ENCODE assay signal across 21 cellular contexts in genomic region chr17:81993726-81994592, GRCh38. TPM values are rescaled to one million over a fixed set of nuclear protein-coding genes. Genes with fewer than 3 reads are reported as not detected.
DNase-seq lines count a peak whose midpoint lies in the region; ATAC-seq, FAIRE-seq and TF ChIP-seq lines count a peak whose summit lies in the region.
"Had no signal": no experiment of that assay in that cellular context is flagged by ENCODE, and none has a peak within 500 bp of the region (broad histone marks: within the 10 kb centered on the region; RNA-seq: fewer than 3 reads in every experiment).

No MANE protein-coding gene starts in this region.

- H3K36me3 ChIP-seq in HepG2 (replicated peaks in 1 of 2; ENCODE audit: control insufficient read depth in 1 of 2, insufficient read depth in 2 of 2, low read length in 2 of 2) (peaks cover 0 to 3% of the 10 kb centered on the region in 2 experiments; a peak in 1 of 5 replicates), right lobe of liver (no peaks in the 10 kb centered on the region), lower lobe of right lung (peaks cover 7% of the 10 kb centered on the region), vagina (no peaks in the 10 kb centered on the region)
- H3K36me3 ChIP-seq in naive thymus-derived CD4-positive, alpha-beta T cell (ENCODE audit: control insufficient read depth in 2 of 3, insufficient read depth in 3 of 3, low read length in 3 of 3) = peaks cover 0 to 37% (median 0%) of the 10 kb centered on the region in 3 experiments

- TF ChIP-seq EP300 in HepG2 (IDR thresholded peaks at IDR 0.05; ENCODE audit: low read depth in 2 of 2, low read length in 2 of 2) = peak in 1 of 2 experiments; percentile 29; a peak in 1 of 4 replicates
- peak; percentile 70 for TF ChIP-seq EP300 in HepG2 (CRISPR knock-in tag; IDR thresholded peaks at IDR 0.05; ENCODE audit: borderline replicate concordance)

- peak in 1 of 2 experiments; percentile 62; a peak in 1 of 4 replicates for TF ChIP-seq POLR2A in HepG2 (IDR thresholded peaks at IDR 0.05; ENCODE audit: insufficient read depth in 1 of 2, low read depth in 2 of 2, low read length in 2 of 2)
- no peak for TF ChIP-seq POLR2A in right lobe of liver (IDR thresholded peaks at IDR 0.05)
- TF ChIP-seq POLR2A in vagina (IDR thresholded peaks at IDR 0.05) = no peak

- CTCF ChIA-PET in HepG2 (lab: Yijun Ruan, JAX; ENCODE audit: low intra/inter-chr PET ratio, low total read pairs) = interaction anchor here (1.0 to 5.6 kb wide), 2 partner anchors 15 to 34 kb away, joined by 3 to 73 read pairs; partner anchors contain the start of gene NOTUM
- CTCF ChIA-PET in naive thymus-derived CD4-positive, alpha-beta T cell (lab: Charles Lee) = interaction anchor here (0.6 kb wide), 1 partner anchor 9 kb away, joined by 6 read pairs; no protein-coding TSS in a partner anchor

- in situ Hi-C loops in HepG2 (cut with HindIII; ENCODE audit: extremely low pct_ligation_motif_present, low pct_unique_long_range_greater_than_20kb) = no loop called here

- H3K27ac ChIP-seq in HepG2 (ENCODE audit: extremely low read length, insufficient read depth, low read length) (peak overlapping the region; percentile 97), right lobe of liver (no peak overlapping the region), lower lobe of right lung (peak overlapping the region; percentile 58), vagina (no peak overlapping the region)
- H3K27ac ChIP-seq in naive thymus-derived CD4-positive, alpha-beta T cell (ENCODE audit: low read depth, low read length) = no peak overlapping the region
- H3K27ac ChIP-seq: BLaER1 treated with 17β-estradiol and CSF1 and Interleukin-3, amounts not matched to agents 10 nM and 100 nM; PC-9 had no signal

- H3K4me1 ChIP-seq in HepG2 (ENCODE audit: insufficient read depth, low read length) (peaks cover 92% of the 10 kb centered on the region), right lobe of liver (peaks cover 0 to 24% (median 10%) of the 10 kb centered on the region in 4 donors), lower lobe of right lung (peaks cover 45% of the 10 kb centered on the region), vagina (peaks cover 30% of the 10 kb centered on the region)
- H3K4me1 ChIP-seq in naive thymus-derived CD4-positive, alpha-beta T cell (ENCODE audit: control insufficient read depth in 2 of 2, insufficient read depth in 2 of 2, low read length in 2 of 2) = no peaks in the 10 kb centered on the region

- H4K20me1 ChIP-seq in HepG2 (ENCODE audit: insufficient read depth, low read length) = no peaks in the 10 kb centered on the region

- peak; percentile 0 for ATAC-seq in HepG2
- ATAC-seq in right lobe of liver = no peak
- peak in 1 of 2 donors; percentile 3 for ATAC-seq in lower lobe of right lung
- ATAC-seq in HG03460 (IDR thresholded peaks at IDR 0.05; ENCODE audit: unreplicated experiment) = no peak
- no peak for ATAC-seq in naive thymus-derived CD4-positive, alpha-beta T cell
- ATAC-seq: GM23338 had no signal

- H3K27me3 ChIP-seq in HepG2 (ENCODE audit: control insufficient read depth in 1 of 2, insufficient read depth in 2 of 2, low read length in 2 of 2) (no peaks in the 10 kb centered on the region), right lobe of liver (no peaks in the 10 kb centered on the region), lower lobe of right lung (ENCODE audit: low read depth) (no peaks in the 10 kb centered on the region), vagina (no peaks in the 10 kb centered on the region)
- no peaks in the 10 kb centered on the region for H3K27me3 ChIP-seq in naive thymus-derived CD4-positive, alpha-beta T cell (ENCODE audit: control insufficient read depth in 2 of 2, insufficient read depth in 2 of 2, low read length in 2 of 2)

- peak overlapping the region in 3 of 5 experiments; percentile 28 to 97 (median 36) for H3K27ac Mint-ChIP-seq in brain
- no peak overlapping the region for H3K27ac Mint-ChIP-seq in naive thymus-derived CD4-positive, alpha-beta T cell
- H3K27ac Mint-ChIP-seq: CD8-positive, alpha-beta memory T cell; GM23338; HFFc6 had no signal

- peaks cover 33% of the 10 kb centered on the region for H3K4me1 Mint-ChIP-seq in brain
- peaks cover 0 to 10% (median 5%) of the 10 kb centered on the region in 7 donors for H3K4me1 Mint-ChIP-seq in naive thymus-derived CD4-positive, alpha-beta T cell

- intact Hi-C loops in HepG2 (cut with micrococcal nuclease; ENCODE audit: unreplicated experiment) = loop anchor here (2.0 kb wide), 1 partner anchor 33 kb away; the partner anchor contains the start of gene NOTUM
- intact Hi-C loops in right lobe of liver (cut with DNase I) = no loop called here
- intact Hi-C loops in lower lobe of right lung (cut with DNase I) = no loop called here
- intact Hi-C loops in naive thymus-derived CD4-positive, alpha-beta T cell (cut with micrococcal nuclease) = no loop called here
- intact Hi-C loops in vagina (cut with DNase I) = loop anchor here (1.0 kb wide), 1 partner anchor 23 kb away; no protein-coding TSS in a partner anchor

- H3K27me3 Mint-ChIP-seq in brain = no peaks in the 10 kb centered on the region
- H3K27me3 Mint-ChIP-seq in naive thymus-derived CD4-positive, alpha-beta T cell = no peaks in the 10 kb centered on the region
- H3K27me3 Mint-ChIP-seq: CD8-positive, alpha-beta memory T cell had no signal

- POLR2A ChIA-PET in HepG2 (lab: Yijun Ruan, JAX) = interaction anchor here (0.9 to 16.1 kb wide), 19 partner anchors 10 to 266 kb away, joined by 3 to 470 read pairs (median 12); partner anchors contain the start of genes ASPSCR1, CENPX, DCXR and LRRC45
- POLR2A ChIA-PET in naive thymus-derived CD4-positive, alpha-beta T cell (lab: Charles Lee) = no interaction called here

- no peak overlapping the region for H3K4me3 Mint-ChIP-seq in brain
- H3K4me3 Mint-ChIP-seq in naive thymus-derived CD4-positive, alpha-beta T cell = no peak overlapping the region
- H3K4me3 Mint-ChIP-seq: GM23338, HFFc6 had no signal

- H3K36me3 Mint-ChIP-seq in brain = peaks cover 26% of the 10 kb centered on the region
- H3K36me3 Mint-ChIP-seq in naive thymus-derived CD4-positive, alpha-beta T cell = peaks cover 0 to 12% (median 0%) of the 10 kb centered on the region in 5 donors

- peaks cover 0 to 6% (median 0%) of the 10 kb centered on the region in 5 experiments for H3K9me3 Mint-ChIP-seq in brain
- no peaks in the 10 kb centered on the region for H3K9me3 Mint-ChIP-seq in naive thymus-derived CD4-positive, alpha-beta T cell
- H3K9me3 Mint-ChIP-seq: CD8-positive, alpha-beta memory T cell; GM23338; HFFc6 had no signal

- WGBS in HepG2 (ENCODE audit: low lambda C conversion rate) = 13% methylated on average over 28 of the region's 38 CpGs
- 44% methylated on average over 4 of the region's 38 CpGs for WGBS in right lobe of liver (ENCODE audit: insufficient coverage, low coverage, low lambda C conversion rate, missing lambda C conversion rate)

- BruUV-seq in HepG2 (replicated peaks; lab: Mats Ljungman, UMichigan) = no TSS peak

- H3K9me3 ChIP-seq in HepG2 (ENCODE audit: low read length) (no peaks in the 10 kb centered on the region), right lobe of liver (no peaks in the 10 kb centered on the region), lower lobe of right lung (no peaks in the 10 kb centered on the region), vagina (no peaks in the 10 kb centered on the region)
- no peaks in the 10 kb centered on the region for H3K9me3 ChIP-seq in naive thymus-derived CD4-positive, alpha-beta T cell (ENCODE audit: control insufficient read depth in 2 of 3, low read length in 3 of 3)

- FAIRE-seq in HepG2 (lab: Jason Lieb, UNC) = no peak
- FAIRE-seq: A204.1, G401.6, GM12891, GM18507 had no signal

- peaks cover 65% of the 10 kb centered on the region for H3K79me2 ChIP-seq in HepG2 (ENCODE audit: insufficient read depth, low read length)

- H2AFZ ChIP-seq in HepG2 (ENCODE audit: low read length) = no peak overlapping the region
- H2AFZ ChIP-seq: GM23338, PC-9 had no signal

- TF ChIP-seq CTCF in HepG2 (CRISPR knock-in tag; IDR thresholded peaks at IDR 0.05) = peak; percentile 54
- no peak for TF ChIP-seq CTCF in right lobe of liver (IDR thresholded peaks at IDR 0.05)
- TF ChIP-seq CTCF in brain (conservative IDR thresholded peaks at IDR 0.05) = no peak
- TF ChIP-seq CTCF in lower lobe of right lung (IDR thresholded peaks at IDR 0.05) = no peak
- TF ChIP-seq CTCF in vagina (IDR thresholded peaks at IDR 0.05) = no peak

- peak overlapping the region; percentile 99 for H3K4me2 ChIP-seq in HepG2 (ENCODE audit: low read depth, low read length)
- H3K4me2 ChIP-seq: GM23338, PC-9 had no signal

- DNase-seq in HepG2 (ENCODE audit: low spot score) = peak; percentile 85
- DNase-seq in right lobe of liver = no peak
- no peak for DNase-seq in lower lobe of right lung
- DNase-seq in COLO668 (lab: John Stamatoyannopoulos, UW; ENCODE audit: unreplicated experiment) = no peak
- DNase-seq in naive thymus-derived CD4-positive, alpha-beta T cell = no peak
- no peak for DNase-seq in vagina (ENCODE audit: extremely low spot score in 2 of 2)
- DNase-seq: CD8-positive, alpha-beta memory T cell; DMS79 treated with DMSO at 0.1 percent for 48 hours; HFFc6; NCI-H2029; NCI-H2171; PC-9 had no signal

- TF ChIP-seq RAD21 in HepG2 (CRISPR knock-in tag; IDR thresholded peaks at IDR 0.05) = no peak; the same call in 1 of the 2 replicates

- H3K4me3 ChIP-seq in HepG2 (replicated peaks in 1 of 3; ENCODE audit: insufficient read depth in 1 of 3, low read depth in 2 of 3, low read length in 3 of 3) (peak overlapping the region; percentile 28 to 80 (median 55); a peak in 5 of 6 replicates), right lobe of liver (no peak overlapping the region), lower lobe of right lung (no peak overlapping the region), vagina (no peak overlapping the region)
- H3K4me3 ChIP-seq in naive thymus-derived CD4-positive, alpha-beta T cell (ENCODE audit: low read length) = no peak overlapping the region
- H3K4me3 ChIP-seq: BLaER1 treated with 17β-estradiol and CSF1 and Interleukin-3, amounts not matched to agents 10 nM and 100 nM; GM23338; PC-9 had no signal

- peak overlapping the region; percentile 96 for H3K9ac ChIP-seq in HepG2 (ENCODE audit: insufficient read depth, low read depth, low read length)

RNA-seq across cellular contexts. Expression of gene ASPSCR1, which starts 16.5 kb away (rescaled TPM):
- total RNA-seq in HepG2 (2016; rRNA removed; fragmentation: Illumina TruSeq; extraction: Trizol) (221 and 314 TPM in 2 replicates), right lobe of liver (10 to 100 TPM; 24.4 to 55.6 (median 32.9) TPM), lower lobe of right lung (45.3 TPM), vagina (31.2 TPM)
- 180 and 228 TPM in 2 replicates for total RNA-seq in HepG2 (2016; cell fraction: cytosol; rRNA removed; fragmentation: Illumina TruSeq; extraction: Trizol; ENCODE audit: low read depth)
- total RNA-seq in HepG2 (2016; cell fraction: insoluble cytoplasmic fraction; rRNA removed; fragmentation: Illumina TruSeq; extraction: Trizol) = 219 and 327 TPM in 2 replicates
- total RNA-seq in HepG2 (2016; cell fraction: membrane; rRNA removed; fragmentation: Illumina TruSeq; extraction: Trizol) = 207 and 283 TPM in 2 replicates
- 184 and 224 TPM in 2 replicates for total RNA-seq in HepG2 (2016; cell fraction: nucleus; rRNA removed; fragmentation: Illumina TruSeq; extraction: Trizol)
- polyA plus RNA-seq in HepG2 (2011; rRNA removed) (257 and 274 TPM in 2 replicates), brain (ENCODE audit: insufficient read depth, low read depth, low replicate concordance) (43.0 TPM)
- 164 and 428 TPM in 2 replicates for polyA plus RNA-seq in HepG2 (2011; cell fraction: cytosol; rRNA removed)
- polyA plus RNA-seq in HepG2 (2011; cell fraction: nucleus; rRNA removed) = 988 and 1,754 TPM in 2 replicates
- 102 and 190 TPM in 2 replicates for polyA plus RNA-seq in HepG2 (2012)
- 154 and 193 TPM in 2 replicates for polyA plus RNA-seq in HepG2 (2016; cell fraction: cytosol; fragmentation: Illumina TruSeq; extraction: Trizol; ENCODE audit: low read depth)
- 188 and 212 TPM in 2 replicates for polyA plus RNA-seq in HepG2 (2016; cell fraction: insoluble cytoplasmic fraction; fragmentation: Illumina TruSeq; extraction: Trizol; ENCODE audit: low read depth)
- polyA plus RNA-seq in HepG2 (2016; cell fraction: membrane; fragmentation: Illumina TruSeq; extraction: Trizol; ENCODE audit: low read depth) = 186 and 218 TPM in 2 replicates
- polyA plus RNA-seq in HepG2 (2016; cell fraction: nucleus; fragmentation: Illumina TruSeq; extraction: Trizol; ENCODE audit: insufficient read depth, low read depth) = 413 and 420 TPM in 2 replicates
- polyA minus RNA-seq in HepG2 (2011; rRNA and poly(A)+ RNA removed; ENCODE audit: low replicate concordance) = 26.8 and 276 TPM in 2 replicates
- polyA minus RNA-seq in HepG2 (2011; cell fraction: cytosol; rRNA and poly(A)+ RNA removed) = 97.1 and 133 TPM in 2 replicates
- 107 and 152 TPM in 2 replicates for polyA minus RNA-seq in HepG2 (2011; cell fraction: nucleus; rRNA and poly(A)+ RNA removed)
- 10 to 100 TPM; 36.4 to 46.7 (median 46.0) TPM for total RNA-seq in naive thymus-derived CD4-positive, alpha-beta T cell
- polyA plus RNA-seq in naive thymus-derived CD4-positive, alpha-beta T cell = 10 to 100 TPM; 24.2 to 36.6 TPM

RNA-seq across cellular contexts. Expression of gene CENPX, which starts 28.7 kb away (rescaled TPM):
- total RNA-seq in HepG2 (2016; rRNA removed; fragmentation: Illumina TruSeq; extraction: Trizol) (166 and 170 TPM in 2 replicates), right lobe of liver (10 to 100 TPM; 27.3 to 81.1 (median 47.8) TPM), lower lobe of right lung (43.8 TPM), vagina (101 TPM)
- total RNA-seq in HepG2 (2016; cell fraction: cytosol; rRNA removed; fragmentation: Illumina TruSeq; extraction: Trizol; ENCODE audit: low read depth) = 262 and 321 TPM in 2 replicates
- total RNA-seq in HepG2 (2016; cell fraction: insoluble cytoplasmic fraction; rRNA removed; fragmentation: Illumina TruSeq; extraction: Trizol) = 171 and 173 TPM in 2 replicates
- 221 and 277 TPM in 2 replicates for total RNA-seq in HepG2 (2016; cell fraction: membrane; rRNA removed; fragmentation: Illumina TruSeq; extraction: Trizol)
- total RNA-seq in HepG2 (2016; cell fraction: nucleus; rRNA removed; fragmentation: Illumina TruSeq; extraction: Trizol) = 85.1 and 103 TPM in 2 replicates
- polyA plus RNA-seq in HepG2 (2011; rRNA removed) (92.7 and 96.7 TPM in 2 replicates), brain (ENCODE audit: insufficient read depth, low read depth, low replicate concordance) (160 TPM)
- 88.8 and 138 TPM in 2 replicates for polyA plus RNA-seq in HepG2 (2011; cell fraction: cytosol; rRNA removed)
- polyA plus RNA-seq in HepG2 (2011; cell fraction: nucleus; rRNA removed) = 166 and 170 TPM in 2 replicates
- polyA plus RNA-seq in HepG2 (2012) = 46.3 and 61.5 TPM in 2 replicates
- polyA plus RNA-seq in HepG2 (2016; cell fraction: cytosol; fragmentation: Illumina TruSeq; extraction: Trizol; ENCODE audit: low read depth) = 176 and 237 TPM in 2 replicates
- polyA plus RNA-seq in HepG2 (2016; cell fraction: insoluble cytoplasmic fraction; fragmentation: Illumina TruSeq; extraction: Trizol; ENCODE audit: low read depth) = 143 and 150 TPM in 2 replicates
- polyA plus RNA-seq in HepG2 (2016; cell fraction: membrane; fragmentation: Illumina TruSeq; extraction: Trizol; ENCODE audit: low read depth) = 176 and 221 TPM in 2 replicates
- polyA plus RNA-seq in HepG2 (2016; cell fraction: nucleus; fragmentation: Illumina TruSeq; extraction: Trizol; ENCODE audit: insufficient read depth, low read depth) = 178 and 180 TPM in 2 replicates
- polyA minus RNA-seq in HepG2 (2011; rRNA and poly(A)+ RNA removed; ENCODE audit: low replicate concordance) = 32.0 and 49.8 TPM in 2 replicates
- 14.8 and 16.2 TPM in 2 replicates for polyA minus RNA-seq in HepG2 (2011; cell fraction: cytosol; rRNA and poly(A)+ RNA removed)
- 20.0 and 26.9 TPM in 2 replicates for polyA minus RNA-seq in HepG2 (2011; cell fraction: nucleus; rRNA and poly(A)+ RNA removed)
- 10 to 100 TPM; 25.5 to 71.8 (median 31.8) TPM for total RNA-seq in naive thymus-derived CD4-positive, alpha-beta T cell
- 10 to 100 TPM; 62.3 to 72.7 TPM for polyA plus RNA-seq in naive thymus-derived CD4-positive, alpha-beta T cell

RNA-seq across cellular contexts. Expression of gene LRRC45, which starts 29.1 kb away (rescaled TPM):
- total RNA-seq in HepG2 (2016; rRNA removed; fragmentation: Illumina TruSeq; extraction: Trizol) (21.4 and 48.1 TPM in 2 replicates), right lobe of liver (10 to 100 TPM in 3 of 6 experiments, 1 to 10 TPM in 3; 4.9 to 15.6 (median 11.9) TPM), lower lobe of right lung (17.3 TPM), vagina (14.0 TPM)
- total RNA-seq in HepG2 (2016; cell fraction: cytosol; rRNA removed; fragmentation: Illumina TruSeq; extraction: Trizol; ENCODE audit: low read depth) = 30.2 and 31.8 TPM in 2 replicates
- total RNA-seq in HepG2 (2016; cell fraction: insoluble cytoplasmic fraction; rRNA removed; fragmentation: Illumina TruSeq; extraction: Trizol) = 20.6 and 49.6 TPM in 2 replicates
- total RNA-seq in HepG2 (2016; cell fraction: membrane; rRNA removed; fragmentation: Illumina TruSeq; extraction: Trizol) = 14.9 and 19.0 TPM in 2 replicates
- total RNA-seq in HepG2 (2016; cell fraction: nucleus; rRNA removed; fragmentation: Illumina TruSeq; extraction: Trizol) = 49.7 and 54.4 TPM in 2 replicates
- polyA plus RNA-seq in HepG2 (2011; rRNA removed) (11.6 and 14.1 TPM in 2 replicates), brain (ENCODE audit: insufficient read depth, low read depth, low replicate concordance) (11.2 TPM)
- polyA plus RNA-seq in HepG2 (2011; cell fraction: cytosol; rRNA removed) = 5.5 and 10.0 TPM in 2 replicates
- polyA plus RNA-seq in HepG2 (2011; cell fraction: nucleus; rRNA removed) = 112 and 182 TPM in 2 replicates
- polyA plus RNA-seq in HepG2 (2012) = 7.5 and 8.8 TPM in 2 replicates
- polyA plus RNA-seq in HepG2 (2016; cell fraction: cytosol; fragmentation: Illumina TruSeq; extraction: Trizol; ENCODE audit: low read depth) = 3.3 and 4.2 TPM in 2 replicates
- polyA plus RNA-seq in HepG2 (2016; cell fraction: insoluble cytoplasmic fraction; fragmentation: Illumina TruSeq; extraction: Trizol; ENCODE audit: low read depth) = 19.5 and 19.7 TPM in 2 replicates
- polyA plus RNA-seq in HepG2 (2016; cell fraction: membrane; fragmentation: Illumina TruSeq; extraction: Trizol; ENCODE audit: low read depth) = 9.1 and 9.2 TPM in 2 replicates
- polyA plus RNA-seq in HepG2 (2016; cell fraction: nucleus; fragmentation: Illumina TruSeq; extraction: Trizol; ENCODE audit: insufficient read depth, low read depth) = 129 and 136 TPM in 2 replicates
- polyA minus RNA-seq in HepG2 (2011; rRNA and poly(A)+ RNA removed; ENCODE audit: low replicate concordance) = 11.1 and 15.7 TPM in 2 replicates
- 6.1 and 8.2 TPM in 2 replicates for polyA minus RNA-seq in HepG2 (2011; cell fraction: cytosol; rRNA and poly(A)+ RNA removed)
- polyA minus RNA-seq in HepG2 (2011; cell fraction: nucleus; rRNA and poly(A)+ RNA removed) = 25.0 and 27.2 TPM in 2 replicates
- total RNA-seq in naive thymus-derived CD4-positive, alpha-beta T cell = 10 to 100 TPM in 4 of 5 experiments, 1 to 10 TPM in 1; 9.2 to 39.1 (median 15.0) TPM
- 1 to 10 TPM; 4.1 to 6.3 TPM for polyA plus RNA-seq in naive thymus-derived CD4-positive, alpha-beta T cell

RNA-seq across cellular contexts. Expression of gene NOTUM, which starts 33.0 kb away (rescaled TPM):
- total RNA-seq in HepG2 (2016; rRNA removed; fragmentation: Illumina TruSeq; extraction: Trizol) (67.7 and 160 TPM in 2 replicates), right lobe of liver (1 to 10 TPM; 1.2 to 7.6 (median 3.0) TPM), lower lobe of right lung (4.4 TPM), vagina (not detected)
- 84.5 and 93.0 TPM in 2 replicates for total RNA-seq in HepG2 (2016; cell fraction: cytosol; rRNA removed; fragmentation: Illumina TruSeq; extraction: Trizol; ENCODE audit: low read depth)
- 57.7 and 164 TPM in 2 replicates for total RNA-seq in HepG2 (2016; cell fraction: insoluble cytoplasmic fraction; rRNA removed; fragmentation: Illumina TruSeq; extraction: Trizol)
- 135 and 136 TPM in 2 replicates for total RNA-seq in HepG2 (2016; cell fraction: membrane; rRNA removed; fragmentation: Illumina TruSeq; extraction: Trizol)
- total RNA-seq in HepG2 (2016; cell fraction: nucleus; rRNA removed; fragmentation: Illumina TruSeq; extraction: Trizol) = 135 and 163 TPM in 2 replicates
- polyA plus RNA-seq in HepG2 (2011; rRNA removed) (150 and 181 TPM in 2 replicates), brain (ENCODE audit: insufficient read depth, low read depth, low replicate concordance) (1.0 TPM)
- polyA plus RNA-seq in HepG2 (2011; cell fraction: cytosol; rRNA removed) = 114 and 236 TPM in 2 replicates
- polyA plus RNA-seq in HepG2 (2011; cell fraction: nucleus; rRNA removed) = 458 and 622 TPM in 2 replicates
- 125 and 195 TPM in 2 replicates for polyA plus RNA-seq in HepG2 (2012)
- polyA plus RNA-seq in HepG2 (2016; cell fraction: cytosol; fragmentation: Illumina TruSeq; extraction: Trizol; ENCODE audit: low read depth) = 88.8 and 91.1 TPM in 2 replicates
- 83.8 and 101 TPM in 2 replicates for polyA plus RNA-seq in HepG2 (2016; cell fraction: insoluble cytoplasmic fraction; fragmentation: Illumina TruSeq; extraction: Trizol; ENCODE audit: low read depth)
- polyA plus RNA-seq in HepG2 (2016; cell fraction: membrane; fragmentation: Illumina TruSeq; extraction: Trizol; ENCODE audit: low read depth) = 141 and 157 TPM in 2 replicates
- polyA plus RNA-seq in HepG2 (2016; cell fraction: nucleus; fragmentation: Illumina TruSeq; extraction: Trizol; ENCODE audit: insufficient read depth, low read depth) = 380 and 399 TPM in 2 replicates
- polyA minus RNA-seq in HepG2 (2011; rRNA and poly(A)+ RNA removed; ENCODE audit: low replicate concordance) = 0.49 and 206 TPM in 2 replicates
- 89.1 and 107 TPM in 2 replicates for polyA minus RNA-seq in HepG2 (2011; cell fraction: cytosol; rRNA and poly(A)+ RNA removed)
- 78.2 and 93.7 TPM in 2 replicates for polyA minus RNA-seq in HepG2 (2011; cell fraction: nucleus; rRNA and poly(A)+ RNA removed)
- total RNA-seq in naive thymus-derived CD4-positive, alpha-beta T cell = under 1 TPM in 1 of 5 experiments, not detected in 4; 0.82 TPM
- polyA plus RNA-seq in naive thymus-derived CD4-positive, alpha-beta T cell = under 1 TPM in 1 of 2 donors, not detected in 1; 0.35 TPM
- total RNA-seq: HT1080, PC-9 had no signal
- polyA plus RNA-seq: CD8-positive, alpha-beta memory T cell had no signal

RNA-seq across cellular contexts. Expression of gene RAC3, which starts 37.5 kb away (rescaled TPM):
- total RNA-seq in HepG2 (2016; rRNA removed; fragmentation: Illumina TruSeq; extraction: Trizol) (4.0 and 10.5 TPM in 2 replicates), right lobe of liver (1 to 10 TPM; 3.4 to 9.0 (median 5.4) TPM), lower lobe of right lung (2.8 TPM), vagina (12.8 TPM)
- total RNA-seq in HepG2 (2016; cell fraction: cytosol; rRNA removed; fragmentation: Illumina TruSeq; extraction: Trizol; ENCODE audit: low read depth) = 6.8 and 9.8 TPM in 2 replicates
- total RNA-seq in HepG2 (2016; cell fraction: insoluble cytoplasmic fraction; rRNA removed; fragmentation: Illumina TruSeq; extraction: Trizol) = 3.9 and 12.6 TPM in 2 replicates
- 7.3 and 10.1 TPM in 2 replicates for total RNA-seq in HepG2 (2016; cell fraction: membrane; rRNA removed; fragmentation: Illumina TruSeq; extraction: Trizol)
- 11.7 and 12.9 TPM in 2 replicates for total RNA-seq in HepG2 (2016; cell fraction: nucleus; rRNA removed; fragmentation: Illumina TruSeq; extraction: Trizol)
- polyA plus RNA-seq in HepG2 (2011; rRNA removed) (21.3 and 24.1 TPM in 2 replicates), brain (ENCODE audit: insufficient read depth, low read depth, low replicate concordance) (65.2 TPM)
- 12.8 and 16.7 TPM in 2 replicates for polyA plus RNA-seq in HepG2 (2011; cell fraction: cytosol; rRNA removed)
- 111 and 165 TPM in 2 replicates for polyA plus RNA-seq in HepG2 (2011; cell fraction: nucleus; rRNA removed)
- 6.3 and 10.6 TPM in 2 replicates for polyA plus RNA-seq in HepG2 (2012)
- 10.4 and 12.0 TPM in 2 replicates for polyA plus RNA-seq in HepG2 (2016; cell fraction: cytosol; fragmentation: Illumina TruSeq; extraction: Trizol; ENCODE audit: low read depth)
- 6.0 and 7.2 TPM in 2 replicates for polyA plus RNA-seq in HepG2 (2016; cell fraction: insoluble cytoplasmic fraction; fragmentation: Illumina TruSeq; extraction: Trizol; ENCODE audit: low read depth)
- polyA plus RNA-seq in HepG2 (2016; cell fraction: membrane; fragmentation: Illumina TruSeq; extraction: Trizol; ENCODE audit: low read depth) = 8.8 and 10.0 TPM in 2 replicates
- 45.9 and 51.6 TPM in 2 replicates for polyA plus RNA-seq in HepG2 (2016; cell fraction: nucleus; fragmentation: Illumina TruSeq; extraction: Trizol; ENCODE audit: insufficient read depth, low read depth)
- polyA minus RNA-seq in HepG2 (2011; rRNA and poly(A)+ RNA removed; ENCODE audit: low replicate concordance) = 12.6 and 13.2 TPM in 2 replicates
- 3.0 and 3.6 TPM in 2 replicates for polyA minus RNA-seq in HepG2 (2011; cell fraction: cytosol; rRNA and poly(A)+ RNA removed)
- 6.7 and 7.6 TPM in 2 replicates for polyA minus RNA-seq in HepG2 (2011; cell fraction: nucleus; rRNA and poly(A)+ RNA removed)
- total RNA-seq in naive thymus-derived CD4-positive, alpha-beta T cell = 1 to 10 TPM; 1.3 to 8.5 (median 2.1) TPM
- not detected for polyA plus RNA-seq in naive thymus-derived CD4-positive, alpha-beta T cell
- polyA plus RNA-seq: CD8-positive, alpha-beta memory T cell had no signal

Comparison
In these comparisons a context has a peak if more than half of its experiments do, and no peak if none do; other contexts are left out.
1. H3K27ac ChIP-seq: peak in HepG2 (single experiment) and lower lobe of right lung (single experiment); none in right lobe of liver (0 of 3), naive thymus-derived CD4-positive, alpha-beta T cell (single experiment) and vagina (single experiment).
2. H3K4me3 ChIP-seq: peak in HepG2 (3 of 3); none in right lobe of liver (0 of 3), lower lobe of right lung (single experiment), naive thymus-derived CD4-positive, alpha-beta T cell (single experiment) and vagina (0 of 2).
3. intact Hi-C loops: an anchor here in HepG2 (2.0 kb wide) and vagina (1.0 kb wide); none called in right lobe of liver, lower lobe of right lung and naive thymus-derived CD4-positive, alpha-beta T cell.
4. H3K27ac Mint-ChIP-seq: peak in brain (3 of 5); none in naive thymus-derived CD4-positive, alpha-beta T cell (0 of 9).